In genomic region chr20:13400453-13400852, GRCh38 we compare ENCODE assay signal across 22 cellular contexts.
DNase-seq lines count a peak whose midpoint lies in the region; ATAC-seq and TF ChIP-seq lines count a peak whose summit lies in the region.
"Had no signal": no experiment of that assay in that cellular context is flagged by ENCODE, and none has a peak within 500 bp of the region (broad histone marks: within the 10 kb centered on the region; RNA-seq: fewer than 3 reads in every experiment).

No MANE protein-coding gene starts in this region.

- H3K4me3 ChIP-seq in neural cell (ENCODE audit: low read length) (no peak overlapping the region), neural progenitor cell (no peak overlapping the region)
- H3K4me3 ChIP-seq: BLaER1, GM12878 had no signal

- peak; percentile 36 for ATAC-seq in left ventricle myocardium superior
- ATAC-seq in left cardiac atrium, result no peak
- no peak for ATAC-seq in GM18861 (IDR thresholded peaks at IDR 0.05; ENCODE audit: unreplicated experiment)
- ATAC-seq: GM12878 had no signal

- H3K9me2 ChIP-seq in neural cell (ENCODE audit: insufficient read depth, low read length), result no peaks in the 10 kb centered on the region

- H3K36me3 ChIP-seq in neural cell (ENCODE audit: insufficient read depth, low read length) (no peaks in the 10 kb centered on the region), neural progenitor cell (no peaks in the 10 kb centered on the region)
- H3K36me3 ChIP-seq: BE2C, BLaER1 had no signal

- DNase-seq in left ventricle myocardium superior, result no peak
- DNase-seq in left cardiac atrium, result no peak
- DNase-seq in neural progenitor cell (ENCODE audit: low spot score), result no peak
- DNase-seq: ACHN; BE2C; C1 segment of cervical spinal cord; CD4-positive, alpha-beta memory T cell; CD4-positive, CD25-positive, alpha-beta regulatory T cell; CD8-positive, alpha-beta memory T cell; COR-L47; DMS 273 treated with DMSO at 0.1 percent for 48 hours; DMS153; DMS79; DND-41; EL; GDM1 had no signal

- H4K20me1 ChIP-seq in neural cell (ENCODE audit: insufficient read depth), result no peaks in the 10 kb centered on the region
- no peaks in the 10 kb centered on the region for H4K20me1 ChIP-seq in neural progenitor cell (ENCODE audit: low read depth)
- H4K20me1 ChIP-seq: BLaER1 had no signal

- no peaks in the 10 kb centered on the region for H3K9me3 Mint-ChIP-seq in neural progenitor cell
- H3K9me3 Mint-ChIP-seq: CD4-positive, alpha-beta memory T cell; CD8-positive, alpha-beta memory T cell had no signal

- intact Hi-C loops in left ventricle myocardium superior (cut with micrococcal nuclease), result no loop called here
- intact Hi-C loops in left cardiac atrium (cut with DNase I), result no loop called here

- TF ChIP-seq RAD21 in neural cell (conservative IDR thresholded peaks at IDR 0.05), result no peak

- H3K36me3 Mint-ChIP-seq in neural progenitor cell, result no peaks in the 10 kb centered on the region
- H3K36me3 Mint-ChIP-seq: CD14-positive monocyte had no signal

- H3K9ac ChIP-seq in neural cell (ENCODE audit: low read length) (no peak overlapping the region), neural progenitor cell (no peak overlapping the region)
- H3K9ac ChIP-seq: BLaER1 had no signal

- H3K79me2 ChIP-seq in neural cell (replicated peaks; ENCODE audit: insufficient read depth, low read length) (no peaks in the 10 kb centered on the region), neural progenitor cell (ENCODE audit: low read depth) (no peaks in the 10 kb centered on the region)

- H3K9me3 ChIP-seq in neural cell (ENCODE audit: low read length), result no peaks in the 10 kb centered on the region
- H3K9me3 ChIP-seq in neural progenitor cell (ENCODE audit: low read depth), result no peaks in the 10 kb centered on the region
- H3K9me3 ChIP-seq: BE2C, BLaER1 had no signal

- H3K27ac ChIP-seq in neural cell (ENCODE audit: low read length), result no peak overlapping the region
- no peak overlapping the region for H3K27ac ChIP-seq in neural progenitor cell
- H3K27ac ChIP-seq: 22Rv1, BLaER1 had no signal

- no peak overlapping the region for H3K27ac Mint-ChIP-seq in neural progenitor cell
- H3K27ac Mint-ChIP-seq: CD14-positive monocyte; CD4-positive, alpha-beta memory T cell; CD8-positive, alpha-beta memory T cell had no signal

- H3F3A ChIP-seq in neural cell (ENCODE audit: insufficient read depth, low read length, poor library complexity, severe bottlenecking), result no peaks in the 10 kb centered on the region
- no peaks in the 10 kb centered on the region for H3F3A ChIP-seq in neural progenitor cell (ENCODE audit: low read depth)

- H2AFZ ChIP-seq in neural cell (ENCODE audit: low read depth, low read length) (no peak overlapping the region), neural progenitor cell (replicated peaks) (no peak overlapping the region)

- TF ChIP-seq EP300 in neural cell (conservative IDR thresholded peaks at IDR 0.05; ENCODE audit: poor library complexity, severe bottlenecking), result peak; percentile 88

- H3K4me1 Mint-ChIP-seq in neural progenitor cell, result no peaks in the 10 kb centered on the region
- H3K4me1 Mint-ChIP-seq: CD14-positive monocyte; CD4-positive, alpha-beta memory T cell; CD8-positive, alpha-beta memory T cell had no signal

- no peak overlapping the region for H3K4me3 Mint-ChIP-seq in neural progenitor cell
- H3K4me3 Mint-ChIP-seq: CD14-positive monocyte; CD4-positive, alpha-beta memory T cell; CD4-positive, CD25-positive, alpha-beta regulatory T cell; CD8-positive, alpha-beta memory T cell had no signal

- no peak for TF ChIP-seq CTCF in neural cell (IDR thresholded peaks at IDR 0.05; ENCODE audit: poor library complexity, severe bottlenecking)
- no peak for TF ChIP-seq CTCF in neural progenitor cell (IDR thresholded peaks at IDR 0.05)

- H3K27me3 ChIP-seq in neural cell (ENCODE audit: insufficient read depth, low read depth, low read length), result no peaks in the 10 kb centered on the region
- H3K27me3 ChIP-seq in neural progenitor cell, result no peaks in the 10 kb centered on the region
- H3K27me3 ChIP-seq: BE2C, BLaER1 had no signal

- H3K4me1 ChIP-seq in neural progenitor cell, result no peaks in the 10 kb centered on the region
- H3K4me1 ChIP-seq: BE2C had no signal

- no peaks in the 10 kb centered on the region for H3K27me3 Mint-ChIP-seq in neural progenitor cell (ENCODE audit: insufficient read depth, low read depth)
- H3K27me3 Mint-ChIP-seq: CD4-positive, alpha-beta memory T cell; CD4-positive, CD25-positive, alpha-beta regulatory T cell; CD8-positive, alpha-beta memory T cell had no signal

- no peak overlapping the region for H3K4me2 ChIP-seq in neural cell (ENCODE audit: low read length)
- no peak overlapping the region for H3K4me2 ChIP-seq in neural progenitor cell
- H3K4me2 ChIP-seq: BLaER1 had no signal

TF ChIP-seq in neural cell, 6 proteins besides CTCF, POLR2A, EP300 and RAD21:
- no peak for TF ChIP-seq SMC3 (conservative IDR thresholded peaks at IDR 0.05; ENCODE audit: poor library complexity)
- TF ChIP-seq EZH2 (IDR thresholded peaks at IDR 0.05; ENCODE audit: borderline replicate concordance, insufficient read depth, low read length, poor library complexity, severe bottlenecking), result no peak
- TF ChIP-seq MXI1 (conservative IDR thresholded peaks at IDR 0.05; ENCODE audit: poor library complexity, severe bottlenecking), result no peak
- peak; percentile 85 for TF ChIP-seq POLR2AphosphoS5 (IDR thresholded peaks at IDR 0.05)
- no peak for TF ChIP-seq REST (IDR thresholded peaks at IDR 0.05; ENCODE audit: borderline replicate concordance)
TF ChIP-seq in neural cell: peak in this region for 1.
